In the genomic region with DNA sequence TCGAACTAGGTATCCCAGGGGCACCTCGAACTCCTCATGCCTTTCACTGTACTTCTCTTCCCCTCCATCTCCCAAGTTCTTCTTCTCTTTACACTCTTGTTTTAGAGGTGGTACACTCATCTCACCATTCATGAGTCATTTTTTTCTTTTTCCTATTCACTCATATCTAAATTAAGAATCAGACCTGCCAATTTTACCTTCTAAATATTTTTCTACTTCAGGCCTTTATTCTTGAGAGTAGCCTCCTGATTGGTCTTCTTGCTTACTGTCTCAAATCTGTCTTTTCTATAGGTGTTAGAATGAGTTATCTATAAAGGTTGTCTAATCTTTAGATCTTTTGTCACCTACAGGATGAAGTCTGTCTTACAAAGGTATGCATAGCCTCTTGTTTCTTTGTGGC, we compare ENCODE assay signal across 20 cellular contexts. TPM values are rescaled to one million over a fixed set of nuclear protein-coding genes. Genes with fewer than 3 reads are reported as not detected.
A peak's percentile ranks its signal among the peaks of the same experiment; 100 is the strongest.
DNase-seq lines count a peak whose midpoint lies in the region; ATAC-seq and TF ChIP-seq lines count a peak whose summit lies in the region.
"Had no signal": no experiment of that assay in that cellular context is flagged by ENCODE, and none has a peak within 500 bp of the region (broad histone marks: within the 10 kb centered on the region; RNA-seq: fewer than 3 reads in every experiment).

No MANE protein-coding gene starts in this region.

- H3K4me1 Mint-ChIP-seq in activated CD4-positive, alpha-beta T cell treated with anti-CD3 and anti-CD28 coated beads for 36 hours: peaks cover 20% of the 10 kb centered on the region
- peaks cover 6% of the 10 kb centered on the region for H3K4me1 Mint-ChIP-seq in activated CD4-positive, alpha-beta T cell treated with anti-CD3 and anti-CD28 coated beads, Interleukin-2, amount 10 ng/mL, durations not matched to agents 7 days and 5 days
- peaks cover 24% of the 10 kb centered on the region in 2 donors for H3K4me1 Mint-ChIP-seq in natural killer cell treated with Interleukin-12 subunit alpha and Interleukin-12 subunit beta and Interleukin-15 and Interleukin-18, amount 100 ng/mL, for 72 hours (ENCODE audit: low read depth in 2 of 2)
- H3K4me1 Mint-ChIP-seq: activated naive CD4-positive, alpha-beta T cell treated with anti-CD3 and anti-CD28 coated beads, Interleukin-2, amount 10 ng/mL, durations not matched to agents 7 days and 5 days had no signal

- intact Hi-C loops in activated CD4-positive, alpha-beta T cell treated with anti-CD3 and anti-CD28 coated beads for 36 hours (cut with DNase I, micrococcal nuclease): loop anchor here (1.0 to 5.0 kb wide), 3 partner anchors 21 to 255 kb away; a partner anchor contains a TSS
- intact Hi-C loops in vagina (cut with DNase I): no loop called here

- H3K27ac Mint-ChIP-seq in activated CD4-positive, alpha-beta T cell treated with anti-CD3 and anti-CD28 coated beads for 36 hours: peak overlapping the region; percentile 28
- H3K27ac Mint-ChIP-seq in activated CD4-positive, alpha-beta T cell treated with anti-CD3 and anti-CD28 coated beads, Interleukin-2, amount 10 ng/mL, durations not matched to agents 7 days and 5 days: no peak overlapping the region
- H3K27ac Mint-ChIP-seq in natural killer cell treated with Interleukin-12 subunit alpha and Interleukin-12 subunit beta and Interleukin-15 and Interleukin-18, amount 100 ng/mL, for 72 hours: peak overlapping the region in 1 of 2 donors; percentile 7
- H3K27ac Mint-ChIP-seq: activated naive CD4-positive, alpha-beta T cell treated with anti-CD3 and anti-CD28 coated beads, Interleukin-2, amount 10 ng/mL, durations not matched to agents 7 days and 5 days; CD8-positive, alpha-beta T cell had no signal

- TF ChIP-seq CTCF in osteoblast (IDR thresholded peaks at IDR 0.05; ENCODE audit: extremely low read depth, low read depth, low read length) (no peak), vagina (IDR thresholded peaks at IDR 0.05) (no peak)

- H3K27ac ChIP-seq in osteoblast (ENCODE audit: low read depth, low read length): no peak overlapping the region
- no peak overlapping the region for H3K27ac ChIP-seq in Karpas-422 (ENCODE audit: low read length)
- H3K27ac ChIP-seq in vagina: no peak overlapping the region
- H3K27ac ChIP-seq: dorsolateral prefrontal cortex, SK-N-MC, tibial artery had no signal

- POLR2A ChIA-PET in activated CD4-positive, alpha-beta T cell treated with anti-CD3 and anti-CD28 coated beads for 36 hours (lab: Charles Lee): no interaction called here
- POLR2A ChIA-PET in activated CD4-positive, alpha-beta T cell treated with anti-CD3 and anti-CD28 coated beads, Interleukin-2, amount 10 ng/mL, durations not matched to agents 7 days and 5 days (lab: Charles Lee): no interaction called here

- no peak overlapping the region for H3K4me2 ChIP-seq in osteoblast (ENCODE audit: insufficient read depth, low read length)
- H3K4me2 ChIP-seq in Karpas-422 (ENCODE audit: low read depth, low read length, poor library complexity, severe bottlenecking): no peak overlapping the region

- H3K4me1 ChIP-seq in osteoblast (ENCODE audit: insufficient read depth, low read length) (no peaks in the 10 kb centered on the region), Karpas-422 (ENCODE audit: low read length) (peaks cover 4% of the 10 kb centered on the region; the same call in 1 of the 2 replicates), vagina (peaks cover 5% of the 10 kb centered on the region)

- no peak overlapping the region for H2AFZ ChIP-seq in osteoblast (ENCODE audit: low read length)
- H2AFZ ChIP-seq in Karpas-422 (ENCODE audit: low read length): no peak overlapping the region

- H3K27me3 Mint-ChIP-seq in activated CD4-positive, alpha-beta T cell treated with anti-CD3 and anti-CD28 coated beads for 36 hours: no peaks in the 10 kb centered on the region
- H3K27me3 Mint-ChIP-seq in activated CD4-positive, alpha-beta T cell treated with anti-CD3 and anti-CD28 coated beads, Interleukin-2, amount 10 ng/mL, durations not matched to agents 7 days and 5 days: no peaks in the 10 kb centered on the region
- H3K27me3 Mint-ChIP-seq in natural killer cell treated with Interleukin-12 subunit alpha and Interleukin-12 subunit beta and Interleukin-15 and Interleukin-18, amount 100 ng/mL, for 72 hours: no peaks in the 10 kb centered on the region
- H3K27me3 Mint-ChIP-seq: activated naive CD4-positive, alpha-beta T cell treated with anti-CD3 and anti-CD28 coated beads, Interleukin-2, amount 10 ng/mL, durations not matched to agents 7 days and 5 days had no signal

- TF ChIP-seq POLR2A in vagina (IDR thresholded peaks at IDR 0.05): no peak

- H3K36me3 ChIP-seq in osteoblast (ENCODE audit: insufficient read depth, low read length): no peaks in the 10 kb centered on the region
- no peaks in the 10 kb centered on the region for H3K36me3 ChIP-seq in Karpas-422 (ENCODE audit: insufficient read depth, low read length)
- no peaks in the 10 kb centered on the region for H3K36me3 ChIP-seq in vagina
- H3K36me3 ChIP-seq: tibial artery had no signal

- H3K9me3 ChIP-seq in osteoblast (ENCODE audit: low read depth, low read length) (no peaks in the 10 kb centered on the region), Karpas-422 (ENCODE audit: low read length) (no peaks in the 10 kb centered on the region), vagina (no peaks in the 10 kb centered on the region)
- H3K9me3 ChIP-seq: tibial artery had no signal

- H3K4me3 Mint-ChIP-seq in activated CD4-positive, alpha-beta T cell treated with anti-CD3 and anti-CD28 coated beads for 36 hours: no peak overlapping the region
- no peak overlapping the region for H3K4me3 Mint-ChIP-seq in activated CD4-positive, alpha-beta T cell treated with anti-CD3 and anti-CD28 coated beads, Interleukin-2, amount 10 ng/mL, durations not matched to agents 7 days and 5 days
- H3K4me3 Mint-ChIP-seq in natural killer cell treated with Interleukin-12 subunit alpha and Interleukin-12 subunit beta and Interleukin-15 and Interleukin-18, amount 100 ng/mL, for 72 hours: peak overlapping the region; percentile 4
- H3K4me3 Mint-ChIP-seq: activated naive CD4-positive, alpha-beta T cell treated with anti-CD3 and anti-CD28 coated beads, Interleukin-2, amount 10 ng/mL, durations not matched to agents 7 days and 5 days; CD8-positive, alpha-beta T cell had no signal

- H3K27me3 ChIP-seq in osteoblast (ENCODE audit: insufficient read depth, low read length) (no peaks in the 10 kb centered on the region), Karpas-422 (ENCODE audit: low read length) (no peaks in the 10 kb centered on the region), vagina (no peaks in the 10 kb centered on the region)
- H3K27me3 ChIP-seq: dorsolateral prefrontal cortex, tibial artery had no signal

- no peak overlapping the region for H3K4me3 ChIP-seq in osteoblast (ENCODE audit: insufficient read depth, low read length)
- no peak overlapping the region for H3K4me3 ChIP-seq in Karpas-422 (ENCODE audit: low read length)
- no peak overlapping the region for H3K4me3 ChIP-seq in vagina
- H3K4me3 ChIP-seq: dorsolateral prefrontal cortex, SK-N-MC, tibial artery had no signal

- CTCF ChIA-PET in activated CD4-positive, alpha-beta T cell treated with anti-CD3 and anti-CD28 coated beads for 36 hours (lab: Charles Lee): interaction anchor here (0.6 to 0.7 kb wide), 2 partner anchors 13 to 21 kb away, joined by 3 read pairs; a partner anchor contains a TSS
- CTCF ChIA-PET in activated CD4-positive, alpha-beta T cell treated with anti-CD3 and anti-CD28 coated beads, Interleukin-2, amount 10 ng/mL, durations not matched to agents 7 days and 5 days (lab: Charles Lee): no interaction called here

- DNase-seq in activated CD4-positive, alpha-beta T cell treated with anti-CD3 and anti-CD28 coated beads for 36 hours: no peak
- DNase-seq in activated CD4-positive, alpha-beta T cell treated with anti-CD3 and anti-CD28 coated beads, Interleukin-2, amount 10 ng/mL, durations not matched to agents 7 days and 5 days: no peak
- no peak for DNase-seq in natural killer cell treated with Interleukin-12 subunit alpha and Interleukin-12 subunit beta and Interleukin-15 and Interleukin-18, amount 100 ng/mL, for 72 hours (ENCODE audit: low spot score)
- DNase-seq in osteoblast (ENCODE audit: insufficient read length, low spot score, missing footprints) (no peak), Karpas-422 (no peak), vagina (ENCODE audit: extremely low spot score in 2 of 2) (no peak)
- DNase-seq: 8988T; activated naive CD4-positive, alpha-beta T cell treated with anti-CD3 and anti-CD28 coated beads, Interleukin-2, amount 10 ng/mL, durations not matched to agents 7 days and 5 days; CD8-positive, alpha-beta T cell; dorsolateral prefrontal cortex; glutamatergic neuron; IMR-90; kidney glomerular epithelial cell; NCI-H510A treated with DMSO at 0.1 percent for 48 hours; small intestine; stimulated activated naive CD4-positive, alpha-beta T cell treated with Interleukin-2 at 50 U/mL for 16 hours; tibial artery had no signal

- peaks cover 5% of the 10 kb centered on the region for H3K9me3 Mint-ChIP-seq in activated CD4-positive, alpha-beta T cell treated with anti-CD3 and anti-CD28 coated beads for 36 hours (ENCODE audit: low read depth)
- H3K9me3 Mint-ChIP-seq in activated CD4-positive, alpha-beta T cell treated with anti-CD3 and anti-CD28 coated beads, Interleukin-2, amount 10 ng/mL, durations not matched to agents 7 days and 5 days: peaks cover 13% of the 10 kb centered on the region
- H3K9me3 Mint-ChIP-seq in natural killer cell treated with Interleukin-12 subunit alpha and Interleukin-12 subunit beta and Interleukin-15 and Interleukin-18, amount 100 ng/mL, for 72 hours: no peaks in the 10 kb centered on the region
- H3K9me3 Mint-ChIP-seq: CD8-positive, alpha-beta T cell had no signal

- H4K20me1 ChIP-seq in osteoblast (ENCODE audit: insufficient read depth, low read length) (no peaks in the 10 kb centered on the region), Karpas-422 (ENCODE audit: insufficient read depth, low read depth, low read length) (peaks cover 8% of the 10 kb centered on the region; the same call in 1 of the 2 replicates)

- ATAC-seq in activated CD4-positive, alpha-beta T cell treated with anti-CD3 and anti-CD28 coated beads for 36 hours: peak; percentile 89
- ATAC-seq in GM21390 (IDR thresholded peaks at IDR 0.05; ENCODE audit: unreplicated experiment) (peak; percentile 50), HG03097 (IDR thresholded peaks at IDR 0.05; ENCODE audit: low FRiP score, unreplicated experiment) (peak; percentile 45)
- ATAC-seq in natural killer cell treated with Interleukin-12 subunit alpha and Interleukin-12 subunit beta and Interleukin-15 and Interleukin-18, amount 100 ng/mL, for 72 hours: peak in 1 of 2 donors; percentile 73
- ATAC-seq: CD8-positive, alpha-beta T cell had no signal

- peaks cover 14% of the 10 kb centered on the region for H3K79me2 ChIP-seq in osteoblast (ENCODE audit: insufficient read depth, low read length)
- no peaks in the 10 kb centered on the region for H3K79me2 ChIP-seq in Karpas-422 (ENCODE audit: low read length)

- peaks cover 5% of the 10 kb centered on the region for H3K36me3 Mint-ChIP-seq in activated CD4-positive, alpha-beta T cell treated with anti-CD3 and anti-CD28 coated beads for 36 hours (ENCODE audit: low read depth)
- H3K36me3 Mint-ChIP-seq in activated CD4-positive, alpha-beta T cell treated with anti-CD3 and anti-CD28 coated beads, Interleukin-2, amount 10 ng/mL, durations not matched to agents 7 days and 5 days (ENCODE audit: low read depth): peaks cover 12% of the 10 kb centered on the region
- H3K36me3 Mint-ChIP-seq in natural killer cell treated with Interleukin-12 subunit alpha and Interleukin-12 subunit beta and Interleukin-15 and Interleukin-18, amount 100 ng/mL, for 72 hours: no peaks in the 10 kb centered on the region

- H3K9me2 ChIP-seq in Karpas-422 (replicated peaks; ENCODE audit: insufficient read depth, low read length): no peaks in the 10 kb centered on the region

- H3K9ac ChIP-seq in Karpas-422 (ENCODE audit: low read length): no peak overlapping the region

RNA-seq across cellular contexts. Expression of a gene that starts 20.7 kb away (rescaled TPM):
- total RNA-seq in activated CD4-positive, alpha-beta T cell treated with anti-CD3 and anti-CD28 coated beads for 36 hours: 10 to 100 TPM; 15.8 to 16.4 TPM
- total RNA-seq in activated CD4-positive, alpha-beta T cell treated with anti-CD3 and anti-CD28 coated beads, Interleukin-2, amount 10 ng/mL, durations not matched to agents 7 days and 5 days: 10 to 100 TPM; 22.5 to 25.3 TPM
- 10 to 100 TPM; 12.6 to 17.4 TPM for total RNA-seq in natural killer cell treated with Interleukin-12 subunit alpha and Interleukin-12 subunit beta and Interleukin-15 and Interleukin-18, amount 100 ng/mL, for 72 hours
- 33.3 and 33.7 TPM in 2 replicates for total RNA-seq in osteoblast
- 7.4 and 7.8 TPM in 2 replicates for total RNA-seq in Karpas-422 (2014; rRNA removed; shearing (Covaris generic); ENCODE audit: low replicate concordance)
- total RNA-seq in vagina: 24.6 TPM
